Comparison of ENCODE assay signal across 1 cellular context in the genomic region with DNA sequence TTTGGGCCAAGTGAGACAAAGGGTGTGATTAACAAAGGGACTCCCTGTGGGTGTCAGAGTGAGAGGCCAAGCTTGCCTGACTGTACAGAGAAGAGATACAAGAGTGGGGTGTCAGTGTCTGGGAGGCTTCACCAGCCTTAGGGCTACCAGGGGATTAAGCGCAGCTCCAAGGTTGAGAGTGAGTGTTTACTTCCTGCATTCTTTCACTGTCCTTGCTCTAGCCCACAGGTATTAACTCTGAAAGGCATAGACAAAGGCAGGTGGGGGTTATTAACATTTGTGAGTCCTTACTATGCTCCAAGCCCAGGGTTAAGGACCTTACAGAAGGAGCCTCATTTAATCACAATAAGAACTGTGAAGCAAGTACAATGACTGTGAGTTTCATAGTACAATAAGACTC.
TF ChIP-seq lines count a peak whose summit lies in the region.

No MANE protein-coding gene starts in this region.

TF ChIP-seq in GM23338, 12 proteins besides CTCF, POLR2A, EP300 and RAD21:
- TF ChIP-seq CREB1 (CRISPR knock-in tag; IDR thresholded peaks at IDR 0.05; ENCODE audit: low read depth), result 0 out of 2 replicates have a peak, but pooled peaks have one; percentile 23
- TF ChIP-seq NANOG (IDR thresholded peaks at IDR 0.05; ENCODE audit: borderline replicate concordance), result peak; percentile 20; the same call in 1 of the 2 replicates
- TF ChIP-seq ZNF114 (CRISPR knock-in tag; IDR thresholded peaks at IDR 0.05), result no peak
- TF ChIP-seq EZH2phosphoT487 (IDR thresholded peaks at IDR 0.05; ENCODE audit: unreplicated experiment), result no peak
- no peak for TF ChIP-seq ZNF331 (CRISPR knock-in tag; IDR thresholded peaks at IDR 0.05; ENCODE audit: low read depth)
- TF ChIP-seq, protein P1, sequence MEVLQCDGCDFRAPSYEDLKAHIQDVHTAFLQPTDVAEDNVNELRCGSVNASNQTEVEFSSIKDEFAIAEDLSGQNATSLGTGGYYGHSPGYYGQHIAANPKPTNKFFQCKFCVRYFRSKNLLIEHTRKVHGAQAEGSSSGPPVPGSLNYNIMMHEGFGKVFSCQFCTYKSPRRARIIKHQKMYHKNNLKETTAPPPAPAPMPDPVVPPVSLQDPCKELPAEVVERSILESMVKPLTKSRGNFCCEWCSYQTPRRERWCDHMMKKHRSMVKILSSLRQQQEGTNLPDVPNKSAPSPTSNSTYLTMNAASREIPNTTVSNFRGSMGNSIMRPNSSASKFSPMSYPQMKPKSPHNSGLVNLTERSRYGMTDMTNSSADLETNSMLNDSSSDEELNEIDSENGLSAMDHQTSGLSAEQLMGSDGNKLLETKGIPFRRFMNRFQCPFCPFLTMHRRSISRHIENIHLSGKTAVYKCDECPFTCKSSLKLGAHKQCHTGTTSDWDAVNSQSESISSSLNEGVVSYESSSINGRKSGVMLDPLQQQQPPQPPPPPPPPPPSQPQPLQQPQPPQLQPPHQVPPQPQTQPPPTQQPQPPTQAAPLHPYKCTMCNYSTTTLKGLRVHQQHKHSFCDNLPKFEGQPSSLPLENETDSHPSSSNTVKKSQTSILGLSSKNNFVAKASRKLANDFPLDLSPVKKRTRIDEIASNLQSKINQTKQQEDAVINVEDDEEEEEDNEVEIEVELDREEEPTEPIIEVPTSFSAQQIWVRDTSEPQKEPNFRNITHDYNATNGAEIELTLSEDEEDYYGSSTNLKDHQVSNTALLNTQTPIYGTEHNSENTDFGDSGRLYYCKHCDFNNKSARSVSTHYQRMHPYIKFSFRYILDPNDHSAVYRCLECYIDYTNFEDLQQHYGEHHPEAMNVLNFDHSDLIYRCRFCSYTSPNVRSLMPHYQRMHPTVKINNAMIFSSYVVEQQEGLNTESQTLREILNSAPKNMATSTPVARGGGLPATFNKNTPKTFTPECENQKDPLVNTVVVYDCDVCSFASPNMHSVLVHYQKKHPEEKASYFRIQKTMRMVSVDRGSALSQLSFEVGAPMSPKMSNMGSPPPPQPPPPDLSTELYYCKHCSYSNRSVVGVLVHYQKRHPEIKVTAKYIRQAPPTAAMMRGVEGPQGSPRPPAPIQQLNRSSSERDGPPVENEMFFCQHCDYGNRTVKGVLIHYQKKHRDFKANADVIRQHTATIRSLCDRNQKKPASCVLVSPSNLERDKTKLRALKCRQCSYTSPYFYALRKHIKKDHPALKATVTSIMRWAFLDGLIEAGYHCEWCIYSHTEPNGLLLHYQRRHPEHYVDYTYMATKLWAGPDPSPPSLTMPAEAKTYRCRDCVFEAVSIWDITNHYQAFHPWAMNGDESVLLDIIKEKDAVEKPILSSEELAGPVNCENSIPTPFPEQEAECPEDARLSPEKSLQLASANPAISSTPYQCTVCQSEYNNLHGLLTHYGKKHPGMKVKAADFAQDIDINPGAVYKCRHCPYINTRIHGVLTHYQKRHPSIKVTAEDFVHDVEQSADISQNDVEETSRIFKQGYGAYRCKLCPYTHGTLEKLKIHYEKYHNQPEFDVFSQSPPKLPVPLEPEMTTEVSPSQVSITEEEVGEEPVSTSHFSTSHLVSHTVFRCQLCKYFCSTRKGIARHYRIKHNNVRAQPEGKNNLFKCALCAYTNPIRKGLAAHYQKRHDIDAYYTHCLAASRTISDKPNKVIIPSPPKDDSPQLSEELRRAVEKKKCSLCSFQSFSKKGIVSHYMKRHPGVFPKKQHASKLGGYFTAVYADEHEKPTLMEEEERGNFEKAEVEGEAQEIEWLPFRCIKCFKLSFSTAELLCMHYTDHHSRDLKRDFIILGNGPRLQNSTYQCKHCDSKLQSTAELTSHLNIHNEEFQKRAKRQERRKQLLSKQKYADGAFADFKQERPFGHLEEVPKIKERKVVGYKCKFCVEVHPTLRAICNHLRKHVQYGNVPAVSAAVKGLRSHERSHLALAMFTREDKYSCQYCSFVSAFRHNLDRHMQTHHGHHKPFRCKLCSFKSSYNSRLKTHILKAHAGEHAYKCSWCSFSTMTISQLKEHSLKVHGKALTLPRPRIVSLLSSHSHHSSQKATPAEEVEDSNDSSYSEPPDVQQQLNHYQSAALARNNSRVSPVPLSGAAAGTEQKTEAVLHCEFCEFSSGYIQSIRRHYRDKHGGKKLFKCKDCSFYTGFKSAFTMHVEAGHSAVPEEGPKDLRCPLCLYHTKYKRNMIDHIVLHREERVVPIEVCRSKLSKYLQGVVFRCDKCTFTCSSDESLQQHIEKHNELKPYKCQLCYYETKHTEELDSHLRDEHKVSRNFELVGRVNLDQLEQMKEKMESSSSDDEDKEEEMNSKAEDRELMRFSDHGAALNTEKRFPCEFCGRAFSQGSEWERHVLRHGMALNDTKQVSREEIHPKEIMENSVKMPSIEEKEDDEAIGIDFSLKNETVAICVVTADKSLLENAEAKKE (CRISPR knock-in tag; IDR thresholded peaks at IDR 0.05), result peak; percentile 92
- no peak for TF ChIP-seq STAT1 (IDR thresholded peaks at IDR 0.05; ENCODE audit: unreplicated experiment)
- TF ChIP-seq EZH2 (IDR thresholded peaks at IDR 0.05; ENCODE audit: low read depth, unreplicated experiment), result no peak
- TF ChIP-seq, protein P2, sequence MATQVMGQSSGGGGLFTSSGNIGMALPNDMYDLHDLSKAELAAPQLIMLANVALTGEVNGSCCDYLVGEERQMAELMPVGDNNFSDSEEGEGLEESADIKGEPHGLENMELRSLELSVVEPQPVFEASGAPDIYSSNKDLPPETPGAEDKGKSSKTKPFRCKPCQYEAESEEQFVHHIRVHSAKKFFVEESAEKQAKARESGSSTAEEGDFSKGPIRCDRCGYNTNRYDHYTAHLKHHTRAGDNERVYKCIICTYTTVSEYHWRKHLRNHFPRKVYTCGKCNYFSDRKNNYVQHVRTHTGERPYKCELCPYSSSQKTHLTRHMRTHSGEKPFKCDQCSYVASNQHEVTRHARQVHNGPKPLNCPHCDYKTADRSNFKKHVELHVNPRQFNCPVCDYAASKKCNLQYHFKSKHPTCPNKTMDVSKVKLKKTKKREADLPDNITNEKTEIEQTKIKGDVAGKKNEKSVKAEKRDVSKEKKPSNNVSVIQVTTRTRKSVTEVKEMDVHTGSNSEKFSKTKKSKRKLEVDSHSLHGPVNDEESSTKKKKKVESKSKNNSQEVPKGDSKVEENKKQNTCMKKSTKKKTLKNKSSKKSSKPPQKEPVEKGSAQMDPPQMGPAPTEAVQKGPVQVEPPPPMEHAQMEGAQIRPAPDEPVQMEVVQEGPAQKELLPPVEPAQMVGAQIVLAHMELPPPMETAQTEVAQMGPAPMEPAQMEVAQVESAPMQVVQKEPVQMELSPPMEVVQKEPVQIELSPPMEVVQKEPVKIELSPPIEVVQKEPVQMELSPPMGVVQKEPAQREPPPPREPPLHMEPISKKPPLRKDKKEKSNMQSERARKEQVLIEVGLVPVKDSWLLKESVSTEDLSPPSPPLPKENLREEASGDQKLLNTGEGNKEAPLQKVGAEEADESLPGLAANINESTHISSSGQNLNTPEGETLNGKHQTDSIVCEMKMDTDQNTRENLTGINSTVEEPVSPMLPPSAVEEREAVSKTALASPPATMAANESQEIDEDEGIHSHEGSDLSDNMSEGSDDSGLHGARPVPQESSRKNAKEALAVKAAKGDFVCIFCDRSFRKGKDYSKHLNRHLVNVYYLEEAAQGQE (IDR thresholded peaks at IDR 0.05; ENCODE audit: unreplicated experiment), result no peak
- TF ChIP-seq, protein P3, sequence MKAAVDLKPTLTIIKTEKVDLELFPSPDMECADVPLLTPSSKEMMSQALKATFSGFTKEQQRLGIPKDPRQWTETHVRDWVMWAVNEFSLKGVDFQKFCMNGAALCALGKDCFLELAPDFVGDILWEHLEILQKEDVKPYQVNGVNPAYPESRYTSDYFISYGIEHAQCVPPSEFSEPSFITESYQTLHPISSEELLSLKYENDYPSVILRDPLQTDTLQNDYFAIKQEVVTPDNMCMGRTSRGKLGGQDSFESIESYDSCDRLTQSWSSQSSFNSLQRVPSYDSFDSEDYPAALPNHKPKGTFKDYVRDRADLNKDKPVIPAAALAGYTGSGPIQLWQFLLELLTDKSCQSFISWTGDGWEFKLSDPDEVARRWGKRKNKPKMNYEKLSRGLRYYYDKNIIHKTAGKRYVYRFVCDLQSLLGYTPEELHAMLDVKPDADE (IDR thresholded peaks at IDR 0.05), result no peak
- peak; percentile 51 for TF ChIP-seq POLR2AphosphoS5 (IDR thresholded peaks at IDR 0.05; ENCODE audit: low read depth)
- TF ChIP-seq JUNB (IDR thresholded peaks at IDR 0.05; ENCODE audit: unreplicated experiment), result no peak
TF ChIP-seq in GM23338: peak in this region for 4.
